19 cellular contexts compared by ENCODE assay signal in genomic region chr1:112579801-112580510, GRCh38.
"Had no signal": no experiment of that assay in that cellular context is flagged by ENCODE, and none has a peak within 500 bp of the region (broad histone marks: within the 10 kb centered on the region; RNA-seq: fewer than 3 reads in every experiment).

No MANE protein-coding gene starts in this region.

- H3K27me3 ChIP-seq: brain microvascular endothelial cell, gastrocnemius medialis, neutrophil, sigmoid colon, spleen had no signal

- H3K9me3 ChIP-seq: gastrocnemius medialis, lower lobe of right lung, neutrophil, sigmoid colon, spleen had no signal

- ATAC-seq: activated T-cell treated with anti-CD3 and anti-CD28 coated beads, Interleukin-2, amount 50 U/mL, for 4 hours; gastrocnemius medialis; lower lobe of right lung; natural killer cell treated with Interleukin-12 subunit alpha and Interleukin-12 subunit beta and Interleukin-15 and Interleukin-18, amount 100 ng/mL, for 72 hours; stimulated activated naive B cell treated with anti-CD40 and anti-IgM and Interleukin-4, amounts not matched to agents 10 μg/mL and 1 μg/mL and 100 μg/mL, for 72 hours; T-cell had no signal

- H3K27ac ChIP-seq: brain microvascular endothelial cell, coronary artery, gastrocnemius medialis, lower lobe of right lung, neutrophil, sigmoid colon, spleen had no signal

- H3K4me3 ChIP-seq: coronary artery, gastrocnemius medialis, lower lobe of right lung, sigmoid colon, spleen had no signal

- DNase-seq: activated CD4-positive, alpha-beta T cell treated with anti-CD3 and anti-CD28 coated beads, Interleukin-2, amount 10 ng/mL, durations not matched to agents 7 days and 5 days; activated CD4-positive, CD25-positive, alpha-beta regulatory T cell; activated CD8-positive, alpha-beta memory T cell treated with anti-CD3 and anti-CD28 coated beads, Interleukin-2, amount 50 U/mL, for 4 hours; activated naive CD4-positive, alpha-beta T cell treated with anti-CD3 and anti-CD28 coated beads for 36 hours; activated T-cell treated with anti-CD3 and anti-CD28 coated beads, Interleukin-2, amount 50 U/mL, for 4 hours; anterior cingulate cortex; brain microvascular endothelial cell; central memory CD4-positive, alpha-beta T cell; gastrocnemius medialis; head of caudate nucleus; lower lobe of right lung; sigmoid colon; spleen; stimulated activated naive B cell treated with anti-CD40 and anti-IgM and Interleukin-4, amounts not matched to agents 10 μg/mL and 1 μg/mL and 100 μg/mL, for 72 hours; T-cell; T-helper 9 cell had no signal
